In genomic region chr14:72513994-72514659, GRCh38 we compare ENCODE assay signal across 8 cellular contexts.
DNase-seq lines count a peak whose midpoint lies in the region; ATAC-seq, FAIRE-seq and TF ChIP-seq lines count a peak whose summit lies in the region.

No MANE protein-coding gene starts in this region.

- POLR2A ChIA-PET in GM12878 (lab: Charles Lee): interaction anchor here (1.3 to 1.4 kb wide), 2 partner anchors 153 to 435 kb away, joined by 3 to 5 read pairs; no protein-coding TSS in a partner anchor
- POLR2A ChIA-PET in CD4-positive, alpha-beta memory T cell (lab: Charles Lee; ENCODE audit: partially characterized antibody): no interaction called here

- DNase-seq in NCI-H2227 (lab: John Stamatoyannopoulos, UW; ENCODE audit: unreplicated experiment): peak; percentile 2
- no peak for DNase-seq in NCI-H2227 treated with DMSO at 0.1 percent for 48 hours (lab: John Stamatoyannopoulos, UW)
- DNase-seq in GM12878 (ENCODE audit: low read depth, low spot score): no peak
- DNase-seq in left lung: no peak
- DNase-seq in epidermal melanocyte (ENCODE audit: insufficient read length, low spot score): no peak
- DNase-seq in CD4-positive, alpha-beta memory T cell: no peak
- DNase-seq in NCI-H2107 treated with DMSO at 0.1 percent for 48 hours (lab: John Stamatoyannopoulos, UW; ENCODE audit: unreplicated experiment): no peak

- TF ChIP-seq RAD21 in GM12878 (IDR thresholded peaks at IDR 0.05; ENCODE audit: insufficient read depth, low read depth, low read length): peak; percentile 83

- H3K4me1 ChIP-seq in Loucy (ENCODE audit: insufficient read depth, low read length, poor library complexity, severe bottlenecking): peaks cover 27% of the 10 kb centered on the region
- peaks cover 32% of the 10 kb centered on the region for H3K4me1 ChIP-seq in GM12878 (ENCODE audit: control insufficient read depth, insufficient read depth, low read length)
- H3K4me1 ChIP-seq in left lung: peaks cover 0 to 3% of the 10 kb centered on the region in 2 donors
- H3K4me1 ChIP-seq in CD4-positive, alpha-beta memory T cell (ENCODE audit: insufficient read depth, low read length): peaks cover 27% of the 10 kb centered on the region

- in situ Hi-C loops in GM12878 (cut with MboI): loop anchor here (5.0 to 10.0 kb wide), 2 partner anchors 433 to 961 kb away; no protein-coding TSS in a partner anchor

- H4K20me1 ChIP-seq in Loucy (ENCODE audit: insufficient read depth, low read length, poor library complexity, severe bottlenecking): no peaks in the 10 kb centered on the region
- H4K20me1 ChIP-seq in GM12878 (ENCODE audit: control insufficient read depth, insufficient read depth): no peaks in the 10 kb centered on the region

- TF ChIP-seq POLR2A in GM12878 (IDR thresholded peaks at IDR 0.05; ENCODE audit: low read depth, low read length): no peak

- RAD21 ChIA-PET in GM12878 (lab: Charles Lee; ENCODE audit: unreplicated experiment): interaction anchor here (0.6 to 10.4 kb wide), 33 partner anchors 9 to 955 kb away, joined by 3 to 216 read pairs (median 4); partner anchors contain the start of genes DCAF4 and DPF3

- no peak overlapping the region for H3K4me3 ChIP-seq in Loucy (ENCODE audit: low read length, poor library complexity, severe bottlenecking)
- no peak overlapping the region for H3K4me3 ChIP-seq in GM12878
- no peak overlapping the region for H3K4me3 ChIP-seq in left lung
- no peak overlapping the region for H3K4me3 ChIP-seq in CD4-positive, alpha-beta memory T cell (ENCODE audit: low read length in 2 of 2)

- 38% methylated on average over 11 of the region's 11 CpGs for WGBS in GM12878 (ENCODE audit: insufficient coverage, insufficient replicate concordance, low lambda C conversion rate, missing lambda C conversion rate)

- H3K9ac ChIP-seq in Loucy (ENCODE audit: low read depth, low read length, poor library complexity, severe bottlenecking) (no peak overlapping the region), GM12878 (ENCODE audit: control insufficient read depth, insufficient read depth, low read length) (no peak overlapping the region)

- H3K36me3 ChIP-seq in Loucy (ENCODE audit: insufficient read depth, low read length): no peaks in the 10 kb centered on the region
- H3K36me3 ChIP-seq in GM12878 (ENCODE audit: control insufficient read depth in 2 of 2, insufficient read depth in 2 of 2, low read length in 1 of 2): no peaks in the 10 kb centered on the region
- H3K36me3 ChIP-seq in left lung: no peaks in the 10 kb centered on the region
- no peaks in the 10 kb centered on the region for H3K36me3 ChIP-seq in CD4-positive, alpha-beta memory T cell (ENCODE audit: insufficient read depth, low read length)

- H3K9me3 ChIP-seq in Loucy (ENCODE audit: insufficient read depth, low read depth, low read length): no peaks in the 10 kb centered on the region
- H3K9me3 ChIP-seq in GM12878 (replicated peaks; ENCODE audit: control insufficient read depth, insufficient read depth, low read length): no peaks in the 10 kb centered on the region
- H3K9me3 ChIP-seq in left lung: no peaks in the 10 kb centered on the region
- H3K9me3 ChIP-seq in CD4-positive, alpha-beta memory T cell (ENCODE audit: control insufficient read depth in 1 of 2, low read length in 2 of 2): no peaks in the 10 kb centered on the region

- H3K4me3 Mint-ChIP-seq in CD4-positive, alpha-beta memory T cell: no peak overlapping the region

- no peaks in the 10 kb centered on the region for H3K27me3 ChIP-seq in Loucy (ENCODE audit: insufficient read depth, low read length, poor library complexity, severe bottlenecking)
- H3K27me3 ChIP-seq in GM12878 (replicated peaks in 1 of 2; ENCODE audit: control insufficient read depth in 2 of 2, insufficient read depth in 2 of 2, low read length in 1 of 2): no peaks in the 10 kb centered on the region
- H3K27me3 ChIP-seq in left lung: no peaks in the 10 kb centered on the region
- no peaks in the 10 kb centered on the region for H3K27me3 ChIP-seq in CD4-positive, alpha-beta memory T cell (ENCODE audit: insufficient read depth, low read length)

- no peaks in the 10 kb centered on the region for H3K79me2 ChIP-seq in Loucy (ENCODE audit: insufficient read depth, low read length)
- H3K79me2 ChIP-seq in GM12878 (ENCODE audit: control insufficient read depth, insufficient read depth, low read length): no peaks in the 10 kb centered on the region

- H2AFZ ChIP-seq in Loucy (ENCODE audit: low read length) (no peak overlapping the region), GM12878 (ENCODE audit: control insufficient read depth, low read depth, low read length) (peak overlapping the region; percentile 48)

- BruUV-seq in GM12878 (replicated peaks; lab: Mats Ljungman, UMichigan): no TSS peak

- no peak overlapping the region for H3K27ac Mint-ChIP-seq in CD4-positive, alpha-beta memory T cell

- SMC1A ChIA-PET in GM12878 (lab: Charles Lee; ENCODE audit: uncharacterized antibody, unreplicated experiment): interaction anchor here (0.6 to 8.8 kb wide), 54 partner anchors 8 to 1521 kb away, joined by 3 to 304 read pairs (median 4); partner anchors contain the start of genes DCAF4, DPF3 and RBM25

- no peak for TF ChIP-seq EP300 in GM12878 (IDR thresholded peaks at IDR 0.05; ENCODE audit: borderline replicate concordance in 1 of 2, control insufficient read depth in 1 of 2, low read depth in 2 of 2, low read length in 2 of 2)

- H3K9me3 Mint-ChIP-seq in CD4-positive, alpha-beta memory T cell: no peaks in the 10 kb centered on the region

- peaks cover 2 to 6% of the 10 kb centered on the region in 2 donors for H3K27me3 Mint-ChIP-seq in CD4-positive, alpha-beta memory T cell

- no peak for FAIRE-seq in GM12878 (lab: Jason Lieb, UNC)

- CTCF ChIA-PET in GM12878 (lab: Yijun Ruan, JAX): interaction anchor here (0.6 to 12.6 kb wide), 60 partner anchors 9 to 1233 kb away, joined by 3 to 520 read pairs (median 4); partner anchors contain the start of gene DPF3
- CTCF ChIA-PET in CD4-positive, alpha-beta memory T cell (lab: Charles Lee; ENCODE audit: partially characterized antibody): interaction anchor here (0.9 to 11.3 kb wide), 9 partner anchors 9 to 435 kb away, joined by 3 to 264 read pairs (median 5); no protein-coding TSS in a partner anchor

- TF ChIP-seq CTCF in Loucy (conservative IDR thresholded peaks at IDR 0.05; ENCODE audit: low read length): peak; percentile 91
- TF ChIP-seq CTCF in GM12878 (IDR thresholded peaks at IDR 0.05 in 2 of 3, conservative IDR thresholded peaks at IDR 0.05 in 1 of 3; ENCODE audit: control insufficient read depth in 2 of 3, extremely low read depth in 1 of 3, insufficient read depth in 1 of 3, low read depth in 3 of 3, low read length in 3 of 3): peak; percentile 71 to 88 (median 72)
- TF ChIP-seq CTCF in left lung (IDR thresholded peaks at IDR 0.05): peak in 1 of 2 donors; percentile 21

- H3K4me2 ChIP-seq in Loucy (ENCODE audit: low read depth, low read length, poor library complexity, severe bottlenecking): no peak overlapping the region
- H3K4me2 ChIP-seq in GM12878 (ENCODE audit: control insufficient read depth, insufficient read depth): no peak overlapping the region

- peaks cover 21 to 30% (median 25%) of the 10 kb centered on the region in 4 donors for H3K4me1 Mint-ChIP-seq in CD4-positive, alpha-beta memory T cell

- no peaks in the 10 kb centered on the region for H3K9me2 ChIP-seq in Loucy (replicated peaks; ENCODE audit: low read depth, low read length)

- peaks cover 10% of the 10 kb centered on the region for H3F3A ChIP-seq in Loucy (ENCODE audit: low read depth)

- ATAC-seq in GM12878 (peak; percentile 40), left lung (peak; percentile 15)

- no peaks in the 10 kb centered on the region for H3K36me3 Mint-ChIP-seq in CD4-positive, alpha-beta memory T cell

- H3K27ac ChIP-seq in GM12878 (ENCODE audit: control insufficient read depth, insufficient read depth) (0 out of 2 replicates have a peak overlapping the region, but pooled peaks have one; percentile 3), left lung (no peak overlapping the region)
- H3K27ac ChIP-seq in CD4-positive, alpha-beta memory T cell (ENCODE audit: low read depth, low read length): no peak overlapping the region

- intact Hi-C loops in GM12878 (cut with micrococcal nuclease; ENCODE audit: unreplicated experiment) (loop anchor here (10.0 kb wide), 1 partner anchor 301 kb away; no protein-coding TSS in a partner anchor), left lung (cut with DNase I) (loop anchor here (10.0 kb wide), 2 partner anchors 391 to 431 kb away; no protein-coding TSS in a partner anchor)
- intact Hi-C loops in CD4-positive, alpha-beta memory T cell (cut with micrococcal nuclease): no loop called here

TF ChIP-seq in GM12878, 131 proteins besides CTCF, POLR2A, EP300 and RAD21 (continues in another document):
- TF ChIP-seq ZSCAN29 (IDR thresholded peaks at IDR 0.05): no peak
- TF ChIP-seq SMC3 (IDR thresholded peaks at IDR 0.05; ENCODE audit: borderline replicate concordance, low read length): peak; percentile 79
- peak; percentile 40; the same call in 1 of the 2 replicates for TF ChIP-seq PAX5 (IDR thresholded peaks at IDR 0.05; ENCODE audit: borderline replicate concordance, low read depth, low read length)
- TF ChIP-seq YBX1 (IDR thresholded peaks at IDR 0.05): no peak
- no peak for TF ChIP-seq RBBP5 (conservative IDR thresholded peaks at IDR 0.05)
- no peak for TF ChIP-seq CBX3 (IDR thresholded peaks at IDR 0.05; ENCODE audit: borderline replicate concordance, low read depth)
- no peak for TF ChIP-seq CHD1 (IDR thresholded peaks at IDR 0.05; ENCODE audit: low read depth, low read length)
- no peak for TF ChIP-seq STAT3 (IDR thresholded peaks at IDR 0.05; ENCODE audit: low read depth, low read length)
- TF ChIP-seq SKIL (IDR thresholded peaks at IDR 0.05; ENCODE audit: low read depth, poor library complexity, severe bottlenecking): peak; percentile 26
- no peak for TF ChIP-seq CHD4 (IDR thresholded peaks at IDR 0.05)
